Comparison of ENCODE assay signal across 1 cellular context in genomic region chr1:18009061-18009728, GRCh38.
TF ChIP-seq lines count a peak whose summit lies in the region.

No MANE protein-coding gene starts in this region.

TF ChIP-seq in WTC11, 78 proteins besides CTCF, POLR2A, EP300 and RAD21 (continued from another document):
- TF ChIP-seq, protein P1, sequence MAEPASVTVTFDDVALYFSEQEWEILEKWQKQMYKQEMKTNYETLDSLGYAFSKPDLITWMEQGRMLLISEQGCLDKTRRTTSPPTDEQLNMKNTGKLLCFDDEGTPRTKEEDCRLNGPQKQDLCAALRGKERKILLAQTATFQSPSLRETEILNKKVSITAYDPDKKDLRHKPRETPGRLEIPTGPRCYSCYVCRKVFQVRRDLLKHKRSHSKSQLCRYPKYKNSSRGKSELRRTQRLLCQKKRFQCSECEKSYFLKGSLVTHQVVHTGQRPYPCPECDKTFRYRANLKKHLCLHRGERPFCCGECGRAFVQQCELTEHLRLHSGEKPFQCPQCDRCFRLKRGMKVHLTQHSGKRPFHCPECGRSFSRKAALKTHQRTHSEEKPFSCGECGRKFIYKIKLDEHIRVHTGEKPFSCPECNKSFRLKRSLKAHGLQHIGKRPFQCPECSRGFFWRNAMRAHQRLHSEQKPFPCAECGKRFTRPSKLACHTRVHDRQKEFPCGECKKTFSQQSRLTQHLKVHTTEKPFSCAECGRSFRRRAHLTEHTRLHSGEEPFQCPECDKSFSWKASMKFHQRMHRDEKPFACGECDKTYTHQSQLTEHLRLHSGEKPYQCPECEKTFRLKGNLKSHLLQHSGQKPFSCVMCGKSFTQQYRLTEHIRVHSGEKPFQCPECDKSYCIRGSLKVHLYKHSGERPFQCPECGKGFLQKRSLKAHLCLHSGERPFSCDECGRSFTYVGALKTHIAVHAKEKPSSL (CRISPR knock-in tag; conservative IDR thresholded peaks at IDR 0.05), result no peak
- TF ChIP-seq ZMAT4 (CRISPR knock-in tag; IDR thresholded peaks at IDR 0.05) (no peak), JAZF1 (CRISPR knock-in tag; IDR thresholded peaks at IDR 0.05) (no peak), ZNF219 (CRISPR knock-in tag; IDR thresholded peaks at IDR 0.05; ENCODE audit: borderline replicate concordance) (no peak), ZNF121 (CRISPR knock-in tag; IDR thresholded peaks at IDR 0.05) (no peak), OVOL2 (CRISPR knock-in tag; IDR thresholded peaks at IDR 0.05; ENCODE audit: borderline replicate concordance) (no peak), EMX1 (CRISPR knock-in tag; IDR thresholded peaks at IDR 0.05) (no peak), GRHL2 (CRISPR knock-in tag; IDR thresholded peaks at IDR 0.05; ENCODE audit: insufficient replicate concordance, severe bottlenecking) (no peak)
- TF ChIP-seq, protein P2, sequence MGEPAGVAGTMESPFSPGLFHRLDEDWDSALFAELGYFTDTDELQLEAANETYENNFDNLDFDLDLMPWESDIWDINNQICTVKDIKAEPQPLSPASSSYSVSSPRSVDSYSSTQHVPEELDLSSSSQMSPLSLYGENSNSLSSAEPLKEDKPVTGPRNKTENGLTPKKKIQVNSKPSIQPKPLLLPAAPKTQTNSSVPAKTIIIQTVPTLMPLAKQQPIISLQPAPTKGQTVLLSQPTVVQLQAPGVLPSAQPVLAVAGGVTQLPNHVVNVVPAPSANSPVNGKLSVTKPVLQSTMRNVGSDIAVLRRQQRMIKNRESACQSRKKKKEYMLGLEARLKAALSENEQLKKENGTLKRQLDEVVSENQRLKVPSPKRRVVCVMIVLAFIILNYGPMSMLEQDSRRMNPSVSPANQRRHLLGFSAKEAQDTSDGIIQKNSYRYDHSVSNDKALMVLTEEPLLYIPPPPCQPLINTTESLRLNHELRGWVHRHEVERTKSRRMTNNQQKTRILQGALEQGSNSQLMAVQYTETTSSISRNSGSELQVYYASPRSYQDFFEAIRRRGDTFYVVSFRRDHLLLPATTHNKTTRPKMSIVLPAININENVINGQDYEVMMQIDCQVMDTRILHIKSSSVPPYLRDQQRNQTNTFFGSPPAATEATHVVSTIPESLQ (CRISPR knock-in tag; IDR thresholded peaks at IDR 0.05), result no peak
- TF ChIP-seq, protein P3, sequence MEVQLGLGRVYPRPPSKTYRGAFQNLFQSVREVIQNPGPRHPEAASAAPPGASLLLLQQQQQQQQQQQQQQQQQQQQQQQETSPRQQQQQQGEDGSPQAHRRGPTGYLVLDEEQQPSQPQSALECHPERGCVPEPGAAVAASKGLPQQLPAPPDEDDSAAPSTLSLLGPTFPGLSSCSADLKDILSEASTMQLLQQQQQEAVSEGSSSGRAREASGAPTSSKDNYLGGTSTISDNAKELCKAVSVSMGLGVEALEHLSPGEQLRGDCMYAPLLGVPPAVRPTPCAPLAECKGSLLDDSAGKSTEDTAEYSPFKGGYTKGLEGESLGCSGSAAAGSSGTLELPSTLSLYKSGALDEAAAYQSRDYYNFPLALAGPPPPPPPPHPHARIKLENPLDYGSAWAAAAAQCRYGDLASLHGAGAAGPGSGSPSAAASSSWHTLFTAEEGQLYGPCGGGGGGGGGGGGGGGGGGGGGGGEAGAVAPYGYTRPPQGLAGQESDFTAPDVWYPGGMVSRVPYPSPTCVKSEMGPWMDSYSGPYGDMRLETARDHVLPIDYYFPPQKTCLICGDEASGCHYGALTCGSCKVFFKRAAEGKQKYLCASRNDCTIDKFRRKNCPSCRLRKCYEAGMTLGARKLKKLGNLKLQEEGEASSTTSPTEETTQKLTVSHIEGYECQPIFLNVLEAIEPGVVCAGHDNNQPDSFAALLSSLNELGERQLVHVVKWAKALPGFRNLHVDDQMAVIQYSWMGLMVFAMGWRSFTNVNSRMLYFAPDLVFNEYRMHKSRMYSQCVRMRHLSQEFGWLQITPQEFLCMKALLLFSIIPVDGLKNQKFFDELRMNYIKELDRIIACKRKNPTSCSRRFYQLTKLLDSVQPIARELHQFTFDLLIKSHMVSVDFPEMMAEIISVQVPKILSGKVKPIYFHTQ (CRISPR knock-in tag; IDR thresholded peaks at IDR 0.05), result no peak
- TF ChIP-seq, protein P4, sequence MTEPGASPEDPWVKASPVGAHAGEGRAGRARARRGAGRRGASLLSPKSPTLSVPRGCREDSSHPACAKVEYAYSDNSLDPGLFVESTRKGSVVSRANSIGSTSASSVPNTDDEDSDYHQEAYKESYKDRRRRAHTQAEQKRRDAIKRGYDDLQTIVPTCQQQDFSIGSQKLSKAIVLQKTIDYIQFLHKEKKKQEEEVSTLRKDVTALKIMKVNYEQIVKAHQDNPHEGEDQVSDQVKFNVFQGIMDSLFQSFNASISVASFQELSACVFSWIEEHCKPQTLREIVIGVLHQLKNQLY (CRISPR knock-in tag; IDR thresholded peaks at IDR 0.05), result no peak
TF ChIP-seq in WTC11: peak in this region for 0.
